In the genomic region with DNA sequence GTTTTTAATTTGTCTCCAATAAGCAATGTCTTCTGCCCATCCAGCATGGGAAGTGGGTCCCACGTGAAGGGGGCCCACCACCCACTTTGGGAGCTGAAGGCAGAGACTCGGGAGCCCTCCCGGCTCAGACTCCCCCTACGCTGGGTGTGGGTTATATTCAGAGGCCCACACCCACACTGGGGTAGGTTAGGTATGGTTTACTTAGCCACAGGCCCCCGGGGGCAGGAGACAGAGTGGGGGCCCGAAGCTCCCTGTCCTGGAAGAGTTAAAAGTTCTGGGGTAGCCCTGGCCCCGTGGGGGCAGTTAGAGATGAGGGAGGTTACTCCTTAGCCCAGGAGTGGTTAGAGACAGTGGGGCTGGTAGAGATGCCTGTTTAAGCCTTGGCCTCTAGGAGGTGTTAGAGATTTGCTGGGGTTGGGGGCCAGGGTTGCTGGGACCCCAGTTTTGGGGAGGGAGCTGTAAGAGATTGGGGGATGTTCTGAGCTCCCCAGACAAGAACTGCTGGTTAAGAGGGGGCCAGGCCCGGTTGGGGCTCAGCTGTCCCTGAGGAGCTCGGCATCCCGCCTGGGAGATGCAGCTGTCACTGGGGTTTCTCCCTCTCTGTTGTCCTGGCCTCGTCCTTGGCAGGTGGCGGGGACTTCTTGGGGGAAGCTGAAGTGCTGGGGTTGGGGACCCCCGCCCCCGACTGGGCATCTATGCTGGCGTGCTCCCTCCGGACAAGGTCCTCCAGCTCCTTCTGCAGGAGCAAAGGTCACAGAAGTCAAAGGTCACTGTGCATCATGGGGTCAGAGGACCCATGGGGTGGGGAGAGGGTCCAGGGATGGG, we compare ENCODE assay signal across 1 cellular context.
TF ChIP-seq lines count a peak whose summit lies in the region.

No MANE protein-coding gene starts in this region.

TF ChIP-seq in HCT116, 20 proteins besides CTCF, POLR2A, EP300 and RAD21:
- TF ChIP-seq YY1 (IDR thresholded peaks at IDR 0.05; ENCODE audit: extremely low read depth, insufficient replicate concordance, low read depth, low read length) (no peak), JUND (IDR thresholded peaks at IDR 0.05) (no peak), ZFX (IDR thresholded peaks at IDR 0.05) (no peak), ATF3 (IDR thresholded peaks at IDR 0.05) (no peak), FOSL1 (IDR thresholded peaks at IDR 0.05; ENCODE audit: low read depth) (no peak), EZH2phosphoT487 (IDR thresholded peaks at IDR 0.05; ENCODE audit: borderline replicate concordance) (no peak), REST (IDR thresholded peaks at IDR 0.05; ENCODE audit: low read depth) (no peak), EGR1 (IDR thresholded peaks at IDR 0.05; ENCODE audit: low read depth) (no peak), ELF1 (IDR thresholded peaks at IDR 0.05; ENCODE audit: borderline replicate concordance, low read depth) (no peak), SRF (IDR thresholded peaks at IDR 0.05; ENCODE audit: low read depth) (no peak), EZH2 (IDR thresholded peaks at IDR 0.05) (no peak), TCF7L2 (IDR thresholded peaks at IDR 0.05; ENCODE audit: borderline replicate concordance, extremely low read depth, insufficient read depth, insufficient read length) (no peak), ZNF274 (IDR thresholded peaks at IDR 0.05; ENCODE audit: low read depth, low read length) (no peak), CBX3 (IDR thresholded peaks at IDR 0.05; ENCODE audit: low read depth) (no peak), POLR2AphosphoS5 (IDR thresholded peaks at IDR 0.05; ENCODE audit: low read depth, low read length) (no peak), SIN3A (IDR thresholded peaks at IDR 0.05; ENCODE audit: low read depth) (no peak), SP1 (IDR thresholded peaks at IDR 0.05; ENCODE audit: low read depth) (no peak), CEBPB (IDR thresholded peaks at IDR 0.05; ENCODE audit: low read depth) (no peak)
- TF ChIP-seq, protein P1, sequence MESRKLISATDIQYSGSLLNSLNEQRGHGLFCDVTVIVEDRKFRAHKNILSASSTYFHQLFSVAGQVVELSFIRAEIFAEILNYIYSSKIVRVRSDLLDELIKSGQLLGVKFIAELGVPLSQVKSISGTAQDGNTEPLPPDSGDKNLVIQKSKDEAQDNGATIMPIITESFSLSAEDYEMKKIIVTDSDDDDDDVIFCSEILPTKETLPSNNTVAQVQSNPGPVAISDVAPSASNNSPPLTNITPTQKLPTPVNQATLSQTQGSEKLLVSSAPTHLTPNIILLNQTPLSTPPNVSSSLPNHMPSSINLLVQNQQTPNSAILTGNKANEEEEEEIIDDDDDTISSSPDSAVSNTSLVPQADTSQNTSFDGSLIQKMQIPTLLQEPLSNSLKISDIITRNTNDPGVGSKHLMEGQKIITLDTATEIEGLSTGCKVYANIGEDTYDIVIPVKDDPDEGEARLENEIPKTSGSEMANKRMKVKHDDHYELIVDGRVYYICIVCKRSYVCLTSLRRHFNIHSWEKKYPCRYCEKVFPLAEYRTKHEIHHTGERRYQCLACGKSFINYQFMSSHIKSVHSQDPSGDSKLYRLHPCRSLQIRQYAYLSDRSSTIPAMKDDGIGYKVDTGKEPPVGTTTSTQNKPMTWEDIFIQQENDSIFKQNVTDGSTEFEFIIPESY (IDR thresholded peaks at IDR 0.05; ENCODE audit: extremely low read depth, insufficient replicate concordance, low read length): no peak
- TF ChIP-seq, protein P2, sequence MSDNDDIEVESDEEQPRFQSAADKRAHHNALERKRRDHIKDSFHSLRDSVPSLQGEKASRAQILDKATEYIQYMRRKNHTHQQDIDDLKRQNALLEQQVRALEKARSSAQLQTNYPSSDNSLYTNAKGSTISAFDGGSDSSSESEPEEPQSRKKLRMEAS (IDR thresholded peaks at IDR 0.05): no peak
